ENCODE assay signal across 9 cellular contexts in the genomic region with DNA sequence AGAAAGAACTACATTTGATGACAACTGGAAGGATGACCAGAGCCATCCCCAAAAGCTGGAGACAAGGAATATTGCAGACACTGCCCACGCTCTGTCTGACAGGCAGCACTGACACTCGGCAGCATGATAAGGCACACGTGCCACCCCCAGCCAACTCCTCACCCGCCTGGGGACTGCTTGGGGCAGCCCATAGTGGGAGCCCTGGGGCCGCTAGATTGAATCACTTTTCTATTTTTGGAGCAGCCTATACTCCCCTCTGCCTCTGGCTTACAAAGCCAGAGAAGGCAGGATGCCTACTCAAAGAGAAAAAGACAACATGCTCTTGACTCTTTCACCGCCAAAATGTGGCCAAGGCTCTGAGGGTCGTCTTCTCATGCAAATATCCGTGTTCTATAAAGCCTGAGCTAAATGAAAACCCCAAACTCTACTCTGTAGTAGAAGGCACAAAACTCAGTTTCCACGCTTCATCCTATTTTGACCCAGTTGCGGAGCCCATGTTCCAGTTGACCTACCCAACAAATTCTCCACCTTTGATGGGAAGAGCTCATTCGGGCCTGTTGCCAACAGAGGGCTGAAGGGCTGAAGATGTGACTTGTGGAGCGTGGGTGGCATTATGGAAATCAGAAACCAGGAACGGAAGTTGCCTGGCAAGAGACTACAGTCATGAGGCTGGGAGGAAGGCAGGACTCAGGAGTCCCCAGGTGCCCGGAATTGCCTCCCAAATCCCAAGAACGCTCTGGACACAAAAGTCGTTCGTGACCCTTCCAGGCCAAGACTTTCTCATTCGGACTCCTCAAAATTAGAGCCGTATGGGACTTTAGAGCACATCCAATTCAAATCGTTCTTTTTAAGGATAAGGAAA.
A peak's percentile ranks its signal among the peaks of the same experiment; 100 is the strongest.
DNase-seq lines count a peak whose midpoint lies in the region; ATAC-seq, FAIRE-seq and TF ChIP-seq lines count a peak whose summit lies in the region.
"Had no signal": no experiment of that assay in that cellular context is flagged by ENCODE, and none has a peak within 500 bp of the region (broad histone marks: within the 10 kb centered on the region; RNA-seq: fewer than 3 reads in every experiment).

No MANE protein-coding gene starts in this region.

- H3K36me3 ChIP-seq in iPS-20b (ENCODE audit: insufficient read depth, low read depth, low read length), result peaks cover 40% of the 10 kb centered on the region

- H3K4me1 ChIP-seq in iPS-20b (ENCODE audit: insufficient read depth, low read length), result peaks cover 14% of the 10 kb centered on the region

- peak overlapping the region; percentile 93 for H3K9ac ChIP-seq in iPS-20b (ENCODE audit: low read depth, low read length)

- H3K4me3 ChIP-seq in GM12864 (ENCODE audit: low read depth, low read length) (peak overlapping the region; percentile 97), iPS-20b (ENCODE audit: low read length) (peak overlapping the region; percentile 89)

- FAIRE-seq in RCC 7860 (lab: Jason Lieb, UNC), result no peak
- FAIRE-seq: islet of Langerhans had no signal

- TF ChIP-seq CTCF in GM12864 (IDR thresholded peaks at IDR 0.05; ENCODE audit: low read depth, low read length, missing control alignments), result no peak

- H3K27me3 ChIP-seq in iPS-20b (ENCODE audit: insufficient read depth, low read length), result no peaks in the 10 kb centered on the region

- ATAC-seq in HG02623 (IDR thresholded peaks at IDR 0.05; ENCODE audit: unreplicated experiment) (peak; percentile 31), HG03460 (IDR thresholded peaks at IDR 0.05; ENCODE audit: unreplicated experiment) (no peak)

- DNase-seq in GM12864 (ENCODE audit: low read depth), result no peak
- DNase-seq in RCC 7860 (ENCODE audit: low spot score), result peak; percentile 38
- peak; percentile 12 for DNase-seq in amniotic stem cell (lab: John Stamatoyannopoulos, UW)
- DNase-seq in stimulated activated CD4-positive, alpha-beta T cell treated with anti-CD3 and anti-CD28 coated beads, Interleukin-2, amount 100 ng/mL, for 48 hours, result peak; percentile 28 to 52
- DNase-seq in NCI-H1105 (lab: John Stamatoyannopoulos, UW), result no peak

- no peaks in the 10 kb centered on the region for H3K9me3 ChIP-seq in iPS-20b (ENCODE audit: insufficient read depth, low read depth, low read length)

- H3K27ac ChIP-seq in iPS-20b (ENCODE audit: low read length), result no peak overlapping the region

Comparison
In these comparisons a context has a peak if more than half of its experiments do, and no peak if none do; other contexts are left out.
1. DNase-seq: peak in RCC 7860 (single experiment), amniotic stem cell (single experiment) and stimulated activated CD4-positive, alpha-beta T cell treated with anti-CD3 and anti-CD28 coated beads, Interleukin-2, amount 100 ng/mL, for 48 hours (2 of 2); none in GM12864 (single experiment) and NCI-H1105 (single experiment).